1 cellular context compared by ENCODE assay signal in genomic region chr22:42459273-42460040, GRCh38.
TF ChIP-seq lines count a peak whose summit lies in the region.

No MANE protein-coding gene starts in this region.

TF ChIP-seq in GM23338, 12 proteins besides CTCF, POLR2A, EP300 and RAD21 (continued from another document):
- TF ChIP-seq ZNF462 (CRISPR knock-in tag; IDR thresholded peaks at IDR 0.05) (no peak), REST (IDR thresholded peaks at IDR 0.05; ENCODE audit: unreplicated experiment) (no peak)
